ENCODE assay signal across 9 cellular contexts in the genomic region with DNA sequence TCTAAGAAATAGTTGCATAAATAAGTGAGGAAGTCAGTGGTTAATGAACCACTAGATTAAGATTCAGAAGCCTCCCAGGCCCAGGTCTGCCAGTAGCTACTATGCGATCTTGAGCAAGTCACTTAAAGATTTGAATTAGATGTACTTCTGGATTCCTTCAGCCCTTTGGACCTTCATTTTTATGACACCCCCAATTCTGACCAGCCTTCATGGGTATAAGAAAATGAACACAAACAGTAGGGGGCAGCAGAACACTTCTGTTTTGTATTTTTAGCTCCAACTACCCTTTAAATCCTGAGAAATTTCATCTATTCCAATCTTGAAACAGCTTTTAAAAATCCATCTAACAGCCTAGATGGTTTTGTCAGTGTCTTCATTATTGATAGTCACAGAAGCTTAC. TPM values are rescaled to one million over a fixed set of nuclear protein-coding genes. Genes with fewer than 3 reads are reported as not detected.
DNase-seq lines count a peak whose midpoint lies in the region; ATAC-seq, FAIRE-seq and TF ChIP-seq lines count a peak whose summit lies in the region.
"Had no signal": no experiment of that assay in that cellular context is flagged by ENCODE, and none has a peak within 500 bp of the region (broad histone marks: within the 10 kb centered on the region; RNA-seq: fewer than 3 reads in every experiment).

No MANE protein-coding gene starts in this region.

- no peaks in the 10 kb centered on the region for H3K36me3 ChIP-seq in HepG2 (replicated peaks in 1 of 2; ENCODE audit: control insufficient read depth in 1 of 2, insufficient read depth in 2 of 2, low read length in 2 of 2)

- H3K27ac ChIP-seq in HL-60 (replicated peaks) (no peak overlapping the region), HepG2 (ENCODE audit: extremely low read length, insufficient read depth, low read length) (no peak overlapping the region)

- H3K4me1 ChIP-seq in HepG2 (ENCODE audit: insufficient read depth, low read length), result no peaks in the 10 kb centered on the region

- ATAC-seq in WTC11 (no peak), HepG2 (no peak), GM19035 (IDR thresholded peaks at IDR 0.05; ENCODE audit: unreplicated experiment) (no peak)

- H3K9me3 ChIP-seq in HepG2 (ENCODE audit: low read length), result no peaks in the 10 kb centered on the region

- FAIRE-seq in HepG2 (lab: Jason Lieb, UNC), result peak; percentile 40

- no peaks in the 10 kb centered on the region for H4K20me1 ChIP-seq in HepG2 (ENCODE audit: insufficient read depth, low read length)

- TF ChIP-seq EP300 in HepG2 (IDR thresholded peaks at IDR 0.05; ENCODE audit: low read depth in 2 of 2, low read length in 2 of 2), result no peak
- TF ChIP-seq EP300 in HepG2 (CRISPR knock-in tag; IDR thresholded peaks at IDR 0.05; ENCODE audit: borderline replicate concordance), result no peak

- no peak overlapping the region for H2AFZ ChIP-seq in HepG2 (ENCODE audit: low read length)

- no peaks in the 10 kb centered on the region for H3K79me2 ChIP-seq in HepG2 (ENCODE audit: insufficient read depth, low read length)

- H3K27ac Mint-ChIP-seq in WTC11, result no peak overlapping the region
- H3K27ac Mint-ChIP-seq in activated naive CD4-positive, alpha-beta T cell treated with anti-CD3 and anti-CD28 coated beads, Interleukin-2, amount 10 ng/mL, durations not matched to agents 7 days and 5 days, result no peak overlapping the region

- H3K27me3 ChIP-seq in HL-60 (ENCODE audit: insufficient read depth, poor library complexity, severe bottlenecking), result no peaks in the 10 kb centered on the region
- no peaks in the 10 kb centered on the region for H3K27me3 ChIP-seq in HepG2 (ENCODE audit: control insufficient read depth in 1 of 2, insufficient read depth in 2 of 2, low read length in 2 of 2)

- H3K9me3 Mint-ChIP-seq in WTC11, result no peaks in the 10 kb centered on the region
- no peaks in the 10 kb centered on the region for H3K9me3 Mint-ChIP-seq in activated naive CD4-positive, alpha-beta T cell treated with anti-CD3 and anti-CD28 coated beads, Interleukin-2, amount 10 ng/mL, durations not matched to agents 7 days and 5 days

- no peak overlapping the region for H3K4me3 ChIP-seq in HL-60 (replicated peaks; ENCODE audit: insufficient read depth, low read length)
- no peak overlapping the region for H3K4me3 ChIP-seq in HepG2 (replicated peaks in 1 of 3; ENCODE audit: insufficient read depth in 1 of 3, low read depth in 2 of 3, low read length in 3 of 3)

- no peak overlapping the region for H3K4me2 ChIP-seq in HepG2 (ENCODE audit: low read depth, low read length)

- H3K4me3 Mint-ChIP-seq in WTC11, result no peak overlapping the region
- H3K4me3 Mint-ChIP-seq in activated naive CD4-positive, alpha-beta T cell treated with anti-CD3 and anti-CD28 coated beads, Interleukin-2, amount 10 ng/mL, durations not matched to agents 7 days and 5 days, result no peak overlapping the region

- POLR2A ChIA-PET in WTC11 (lab: Charles Lee) (no interaction called here), HepG2 (lab: Yijun Ruan, JAX) (no interaction called here)

- DNase-seq in AG20443 (ENCODE audit: low spot score) (peak; percentile 7), HL-60 (ENCODE audit: low read depth in 1 of 2, low spot score in 1 of 2) (no peak), WTC11 (ENCODE audit: low spot score) (no peak), HepG2 (ENCODE audit: low spot score) (peak; percentile 1), islet precursor cell (no peak)
- DNase-seq in activated naive CD4-positive, alpha-beta T cell treated with anti-CD3 and anti-CD28 coated beads, Interleukin-2, amount 10 ng/mL, durations not matched to agents 7 days and 5 days, result no peak
- no peak for DNase-seq in central memory CD4-positive, alpha-beta T cell
- DNase-seq: T1000 had no signal

- CTCF ChIA-PET in WTC11 (lab: Charles Lee) (interaction anchor here (0.6 to 1.1 kb wide), 5 partner anchors 18 to 281 kb away, joined by 3 to 6 read pairs (median 3); a partner anchor contains a TSS), HepG2 (lab: Yijun Ruan, JAX; ENCODE audit: low intra/inter-chr PET ratio, low total read pairs) (no interaction called here)
- CTCF ChIA-PET in activated naive CD4-positive, alpha-beta T cell treated with anti-CD3 and anti-CD28 coated beads, Interleukin-2, amount 10 ng/mL, durations not matched to agents 7 days and 5 days (lab: Charles Lee), result no interaction called here

- no peaks in the 10 kb centered on the region for H3K27me3 Mint-ChIP-seq in WTC11 (ENCODE audit: low read depth)
- H3K27me3 Mint-ChIP-seq in activated naive CD4-positive, alpha-beta T cell treated with anti-CD3 and anti-CD28 coated beads, Interleukin-2, amount 10 ng/mL, durations not matched to agents 7 days and 5 days, result no peaks in the 10 kb centered on the region

- peak; percentile 3 for TF ChIP-seq CTCF in HL-60 (IDR thresholded peaks at IDR 0.05; ENCODE audit: insufficient read depth, low read length)
- TF ChIP-seq CTCF in WTC11 (IDR thresholded peaks at IDR 0.05), result peak; percentile 40
- no peak for TF ChIP-seq CTCF in HepG2 (CRISPR knock-in tag; IDR thresholded peaks at IDR 0.05)

- intact Hi-C loops in HepG2 (cut with micrococcal nuclease; ENCODE audit: unreplicated experiment), result no loop called here

- peaks cover 3% of the 10 kb centered on the region; the same call in 1 of the 2 replicates for H3K36me3 Mint-ChIP-seq in WTC11
- no peaks in the 10 kb centered on the region for H3K36me3 Mint-ChIP-seq in activated naive CD4-positive, alpha-beta T cell treated with anti-CD3 and anti-CD28 coated beads, Interleukin-2, amount 10 ng/mL, durations not matched to agents 7 days and 5 days

- in situ Hi-C loops in HepG2 (cut with HindIII; ENCODE audit: extremely low pct_ligation_motif_present, low pct_unique_long_range_greater_than_20kb), result no loop called here

- H3K9ac ChIP-seq in HepG2 (ENCODE audit: insufficient read depth, low read depth, low read length), result no peak overlapping the region

- 25% methylated on average over 1 of the region's 1 CpG for WGBS in HepG2 (ENCODE audit: low lambda C conversion rate)

- BruUV-seq in HepG2 (replicated peaks; lab: Mats Ljungman, UMichigan), result no TSS peak

- no peak for TF ChIP-seq RAD21 in HepG2 (CRISPR knock-in tag; IDR thresholded peaks at IDR 0.05)

- no peak for TF ChIP-seq POLR2A in HepG2 (IDR thresholded peaks at IDR 0.05; ENCODE audit: insufficient read depth in 1 of 2, low read depth in 2 of 2, low read length in 2 of 2)

- H3K4me1 Mint-ChIP-seq in WTC11, result peaks cover 19% of the 10 kb centered on the region
- H3K4me1 Mint-ChIP-seq in activated naive CD4-positive, alpha-beta T cell treated with anti-CD3 and anti-CD28 coated beads, Interleukin-2, amount 10 ng/mL, durations not matched to agents 7 days and 5 days, result no peaks in the 10 kb centered on the region

TF ChIP-seq in WTC11, 78 proteins besides CTCF, POLR2A, EP300 and RAD21 (continues in another document):
- TF ChIP-seq CBFB (CRISPR knock-in tag; IDR thresholded peaks at IDR 0.05; ENCODE audit: low read depth), result no peak

TF ChIP-seq in HepG2, 621 proteins besides CTCF, POLR2A, EP300 and RAD21:
- TF ChIP-seq STAG1 (CRISPR knock-in tag; IDR thresholded peaks at IDR 0.05) (peak; percentile 37; the same call in 1 of the 2 replicates), ZFP41 (CRISPR knock-in tag; IDR thresholded peaks at IDR 0.05; ENCODE audit: borderline replicate concordance) (no peak)

RNA-seq across cellular contexts. Expression of a gene that starts 19.0 kb away (rescaled TPM):
- 14.9 to 24.4 TPM (median 15.7 TPM) in 3 replicates for total RNA-seq in WTC11 (2021)
- total RNA-seq in HepG2 (2016; rRNA removed; fragmentation: Illumina TruSeq; extraction: Trizol), result not detected in 2 replicates
- total RNA-seq in HepG2 (2016; cell fraction: cytosol; rRNA removed; fragmentation: Illumina TruSeq; extraction: Trizol; ENCODE audit: low read depth), result not detected in 2 replicates
- not detected in 2 replicates for total RNA-seq in HepG2 (2016; cell fraction: insoluble cytoplasmic fraction; rRNA removed; fragmentation: Illumina TruSeq; extraction: Trizol)
- total RNA-seq in HepG2 (2016; cell fraction: membrane; rRNA removed; fragmentation: Illumina TruSeq; extraction: Trizol), result not detected in 2 replicates
- total RNA-seq in HepG2 (2016; cell fraction: nucleus; rRNA removed; fragmentation: Illumina TruSeq; extraction: Trizol), result not detected in 2 replicates
- polyA plus RNA-seq in HepG2 (2011; rRNA removed), result not detected in 2 replicates
- polyA plus RNA-seq in HepG2 (2011; cell fraction: cytosol; rRNA removed), result not detected in 2 replicates
- polyA plus RNA-seq in HepG2 (2011; cell fraction: nucleus; rRNA removed), result not detected in 2 replicates
- polyA plus RNA-seq in HepG2 (2012), result not detected in 2 replicates
- polyA plus RNA-seq in HepG2 (2016; cell fraction: cytosol; fragmentation: Illumina TruSeq; extraction: Trizol; ENCODE audit: low read depth), result not detected in 2 replicates
- not detected in 2 replicates for polyA plus RNA-seq in HepG2 (2016; cell fraction: insoluble cytoplasmic fraction; fragmentation: Illumina TruSeq; extraction: Trizol; ENCODE audit: low read depth)
- not detected in 2 replicates for polyA plus RNA-seq in HepG2 (2016; cell fraction: membrane; fragmentation: Illumina TruSeq; extraction: Trizol; ENCODE audit: low read depth)
- polyA plus RNA-seq in HepG2 (2016; cell fraction: nucleus; fragmentation: Illumina TruSeq; extraction: Trizol; ENCODE audit: insufficient read depth, low read depth), result not detected in 2 replicates
- 10.3 TPM in 1 of 2 replicates, not detected in the other for polyA minus RNA-seq in HepG2 (2011; rRNA and poly(A)+ RNA removed; ENCODE audit: low replicate concordance)
- polyA minus RNA-seq in HepG2 (2011; cell fraction: cytosol; rRNA and poly(A)+ RNA removed), result 0.18 TPM in 1 of 2 replicates, not detected in the other
- not detected in 2 replicates for polyA minus RNA-seq in HepG2 (2011; cell fraction: nucleus; rRNA and poly(A)+ RNA removed)

Comparison
In these comparisons a context has a peak if more than half of its experiments do, and no peak if none do; other contexts are left out.
1. DNase-seq: peak in AG20443 (single experiment) and HepG2 (single experiment); none in HL-60 (0 of 2), WTC11 (single experiment), islet precursor cell (single experiment), activated naive CD4-positive, alpha-beta T cell treated with anti-CD3 and anti-CD28 coated beads, Interleukin-2, amount 10 ng/mL, durations not matched to agents 7 days and 5 days (single experiment) and central memory CD4-positive, alpha-beta T cell (single experiment).
2. RNA of a gene that starts 19.0 kb away (total RNA-seq): 14.9 to 24.4 TPM in WTC11; not detected in HepG2; every median in the first group is over 10 times any median in the second.